1 cellular context compared by ENCODE assay signal in the genomic region with DNA sequence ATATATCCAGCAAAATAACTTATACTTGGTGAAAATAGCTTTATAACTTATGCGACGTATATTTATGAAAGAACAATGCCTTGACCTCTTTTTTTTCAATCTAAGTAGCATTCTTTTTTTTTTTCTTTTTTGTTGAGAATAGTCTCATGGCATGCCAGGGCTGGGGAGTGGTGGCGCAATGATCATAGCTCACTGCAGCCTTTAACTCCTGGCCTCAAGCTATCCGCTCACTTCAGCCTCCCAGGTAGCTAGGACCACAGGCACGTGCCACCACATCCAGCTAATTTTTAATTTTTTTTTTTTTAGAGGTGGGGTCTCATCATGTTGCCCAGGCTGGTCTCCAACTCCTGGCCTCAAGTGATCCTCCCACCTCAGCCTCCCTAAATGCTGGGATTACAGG.
TF ChIP-seq lines count a peak whose summit lies in the region.

No MANE protein-coding gene starts in this region.

TF ChIP-seq in endothelial cell of umbilical vein, 7 proteins besides CTCF, POLR2A, EP300 and RAD21:
- TF ChIP-seq MYC (IDR thresholded peaks at IDR 0.05; ENCODE audit: low read depth, low read length) (no peak), MAX (IDR thresholded peaks at IDR 0.05; ENCODE audit: insufficient read depth, insufficient read length) (no peak), FOS (IDR thresholded peaks at IDR 0.05; ENCODE audit: borderline replicate concordance, insufficient read depth, low read length) (no peak), GATA2 (IDR thresholded peaks at IDR 0.05; ENCODE audit: insufficient read depth, insufficient read length, low read depth, low read length) (no peak), EZH2 (IDR thresholded peaks at IDR 0.05; ENCODE audit: borderline replicate concordance, low read depth, low read length, severe bottlenecking) (no peak), POLR2AphosphoS5 (IDR thresholded peaks at IDR 0.05; ENCODE audit: insufficient read depth, low read depth, low read length) (no peak), JUN (IDR thresholded peaks at IDR 0.05; ENCODE audit: borderline replicate concordance, insufficient read depth, insufficient read length, low read depth) (no peak)
